Comparison of ENCODE assay signal across 1 cellular context in genomic region chr15:80763235-80763634, GRCh38. TPM values are rescaled to one million over a fixed set of nuclear protein-coding genes. Genes with fewer than 3 reads are reported as not detected.
"Had no signal": no experiment of that assay in that cellular context is flagged by ENCODE, and none has a peak within 500 bp of the region (broad histone marks: within the 10 kb centered on the region; RNA-seq: fewer than 3 reads in every experiment).

No MANE protein-coding gene starts in this region.

RNA-seq across cellular contexts. Expression of gene CEMIP, which starts 15.9 kb away (rescaled TPM):
- total RNA-seq: G401 had no signal
